8 cellular contexts compared by ENCODE assay signal in the genomic region with DNA sequence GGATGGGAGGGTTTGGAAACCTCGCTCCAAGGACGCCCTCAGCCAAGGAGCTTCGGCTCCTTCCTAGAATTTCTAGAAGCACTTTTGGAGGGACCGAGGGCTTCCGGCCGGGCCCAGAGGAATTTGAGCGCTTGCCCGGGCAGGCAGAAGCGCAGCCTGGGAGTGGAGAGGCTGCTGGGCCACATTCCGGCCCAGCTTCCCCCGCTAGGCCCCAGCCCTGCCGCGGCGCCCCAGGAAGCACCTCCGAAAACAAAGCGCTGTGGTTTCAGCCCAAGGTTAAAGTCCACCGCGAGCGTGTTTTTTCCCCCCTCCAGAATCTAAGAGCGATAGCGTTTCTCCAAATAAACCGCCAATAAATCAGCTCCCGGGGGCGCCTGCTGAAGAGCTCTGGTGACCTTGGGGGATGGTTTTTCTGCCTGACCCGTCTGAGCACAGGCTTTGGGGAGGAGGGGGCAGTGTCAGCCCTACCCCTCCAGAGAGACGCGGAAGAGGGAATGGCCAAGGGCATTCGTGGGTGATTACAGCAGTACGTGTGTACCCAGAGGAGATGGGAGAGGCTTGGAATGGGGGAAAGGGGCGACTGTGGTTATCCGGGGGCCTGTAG. TPM values are rescaled to one million over a fixed set of nuclear protein-coding genes. Genes with fewer than 3 reads are reported as not detected.
DNase-seq lines count a peak whose midpoint lies in the region; ATAC-seq, FAIRE-seq and TF ChIP-seq lines count a peak whose summit lies in the region.

No MANE protein-coding gene starts in this region.

- H3K4me1 ChIP-seq in HUES48 (ENCODE audit: control insufficient read depth, insufficient read depth, low read length) (peaks cover 16% of the 10 kb centered on the region), GM12878 (ENCODE audit: control insufficient read depth, insufficient read depth, low read length) (peaks cover 4% of the 10 kb centered on the region; the same call in 1 of the 2 replicates), spleen (peaks cover 24 to 64% (median 53%) of the 10 kb centered on the region in 6 donors)

- CTCF ChIA-PET in GM12878 (lab: Yijun Ruan, JAX) = interaction anchor here (0.6 to 0.7 kb wide), 2 partner anchors 103 to 249 kb away, joined by 3 read pairs; no protein-coding TSS in a partner anchor

- H2AFZ ChIP-seq in GM12878 (ENCODE audit: control insufficient read depth, low read depth, low read length) = no peak overlapping the region

- H3K9me3 ChIP-seq in HUES48 (ENCODE audit: control insufficient read depth, insufficient read depth, low read length) (no peaks in the 10 kb centered on the region), GM12878 (replicated peaks; ENCODE audit: control insufficient read depth, insufficient read depth, low read length) (no peaks in the 10 kb centered on the region; the same call in 2 of the 3 replicates), spleen (peaks cover 0 to 7% (median 2%) of the 10 kb centered on the region in 8 donors)

- peak overlapping the region; percentile 78 for H3K4me3 ChIP-seq in HUES48 (ENCODE audit: low read depth, low read length)
- H3K4me3 ChIP-seq in GM12878 = no peak overlapping the region
- peak overlapping the region in 7 of 8 donors; percentile 24 to 81 (median 68) for H3K4me3 ChIP-seq in spleen

- RAD21 ChIA-PET in GM12878 (lab: Charles Lee; ENCODE audit: unreplicated experiment) = interaction anchor here (1.5 kb wide), 1 partner anchor 189 kb away, joined by 6 read pairs; no protein-coding TSS in a partner anchor

- H3K9me3 Mint-ChIP-seq in immature natural killer cell = peaks cover 0 to 2% (median 0%) of the 10 kb centered on the region in 6 donors

- H3K4me3 Mint-ChIP-seq in immature natural killer cell = peak overlapping the region; percentile 0 to 40 (median 2)

- SMC1A ChIA-PET in GM12878 (lab: Charles Lee; ENCODE audit: uncharacterized antibody, unreplicated experiment) = interaction anchor here (1.1 to 1.2 kb wide), 2 partner anchors 33 to 199 kb away, joined by 5 to 10 read pairs; no protein-coding TSS in a partner anchor

- no TSS peak for BruUV-seq in GM12878 (replicated peaks; lab: Mats Ljungman, UMichigan)

- intact Hi-C loops in GM12878 (cut with micrococcal nuclease; ENCODE audit: unreplicated experiment) = no loop called here
- intact Hi-C loops in spleen (cut with DNase I; ENCODE audit: low total_unique reads) = no loop called here
- intact Hi-C loops in posterior vena cava (cut with DNase I) = no loop called here

- TF ChIP-seq CTCF in GM12878 (IDR thresholded peaks at IDR 0.05 in 2 of 3, conservative IDR thresholded peaks at IDR 0.05 in 1 of 3; ENCODE audit: control insufficient read depth in 2 of 3, extremely low read depth in 1 of 3, insufficient read depth in 1 of 3, low read depth in 3 of 3, low read length in 3 of 3) (no peak), spleen (IDR thresholded peaks at IDR 0.05 in 8 of 11, conservative IDR thresholded peaks at IDR 0.05 in 3 of 11) (no peak)

- TF ChIP-seq EP300 in GM12878 (IDR thresholded peaks at IDR 0.05; ENCODE audit: borderline replicate concordance in 1 of 2, control insufficient read depth in 1 of 2, low read depth in 2 of 2, low read length in 2 of 2) = no peak

- H3K27ac ChIP-seq in HUES48 (ENCODE audit: low read depth, low read length) = peak overlapping the region; percentile 77
- H3K27ac ChIP-seq in GM12878 (ENCODE audit: control insufficient read depth, insufficient read depth) = no peak overlapping the region
- H3K27ac ChIP-seq in spleen = peak overlapping the region; percentile 48 to 100 (median 97)

- no peaks in the 10 kb centered on the region for H3K79me2 ChIP-seq in GM12878 (ENCODE audit: control insufficient read depth, insufficient read depth, low read length)

- in situ Hi-C loops in GM12878 (cut with MboI) = no loop called here

- DNase-seq in COLO668 (lab: John Stamatoyannopoulos, UW; ENCODE audit: unreplicated experiment) (peak; percentile 94), GM12878 (ENCODE audit: low read depth, low spot score) (no peak), immature natural killer cell (peak in 1 of 3 donors; percentile 8), spleen (peak; percentile 81), posterior vena cava (ENCODE audit: low spot score) (no peak), NCI-H524 treated with DMSO at 0.1 percent for 48 hours (lab: John Stamatoyannopoulos, UW) (no peak)

- no peak overlapping the region for H3K4me2 ChIP-seq in GM12878 (ENCODE audit: control insufficient read depth, insufficient read depth)

- peak; percentile 65 for ATAC-seq in GM12878
- ATAC-seq in HG02588 (IDR thresholded peaks at IDR 0.05; ENCODE audit: unreplicated experiment) = no peak

- H4K20me1 ChIP-seq in GM12878 (ENCODE audit: control insufficient read depth, insufficient read depth) = no peaks in the 10 kb centered on the region

- H3K4me1 Mint-ChIP-seq in immature natural killer cell = peaks cover 12 to 14% of the 10 kb centered on the region in 2 donors

- H3K9ac ChIP-seq in HUES48 (ENCODE audit: low read depth, low read length) = peak overlapping the region; percentile 14; the same call in 1 of the 2 replicates
- H3K9ac ChIP-seq in GM12878 (ENCODE audit: control insufficient read depth, insufficient read depth, low read length) = peak overlapping the region; percentile 20; the same call in 1 of the 2 replicates

- H3K27ac Mint-ChIP-seq in immature natural killer cell = peak overlapping the region in 3 of 6 donors; percentile 27 to 49 (median 29)

- POLR2A ChIA-PET in GM12878 (lab: Charles Lee) = interaction anchor here (0.7 kb wide), 1 partner anchor 9 kb away, joined by 3 read pairs; no protein-coding TSS in a partner anchor

- no peak for FAIRE-seq in GM12878 (lab: Jason Lieb, UNC)

- no peak for TF ChIP-seq POLR2A in GM12878 (IDR thresholded peaks at IDR 0.05; ENCODE audit: low read depth, low read length)
- no peak for TF ChIP-seq POLR2A in spleen (IDR thresholded peaks at IDR 0.05)

- peaks cover 0 to 4% (median 1%) of the 10 kb centered on the region in 3 donors for H3K36me3 Mint-ChIP-seq in immature natural killer cell

- peaks cover 68% of the 10 kb centered on the region for H3K27me3 ChIP-seq in HUES48 (ENCODE audit: control insufficient read depth, insufficient read depth, low read length)
- H3K27me3 ChIP-seq in GM12878 (replicated peaks in 1 of 2; ENCODE audit: control insufficient read depth in 2 of 2, insufficient read depth in 2 of 2, low read length in 1 of 2) = peaks cover 27 to 42% of the 10 kb centered on the region in 2 experiments
- H3K27me3 ChIP-seq in spleen (replicated peaks in 1 of 7) = peaks cover 0 to 80% (median 47%) of the 10 kb centered on the region in 7 donors

- H3K27me3 Mint-ChIP-seq in immature natural killer cell (ENCODE audit: low read depth in 3 of 3) = peaks cover 26 to 61% (median 50%) of the 10 kb centered on the region in 3 donors

- 20% methylated on average over 27 of the region's 31 CpGs for WGBS in GM12878 (ENCODE audit: insufficient coverage, insufficient replicate concordance, low lambda C conversion rate, missing lambda C conversion rate)
- 1 to 2% (median 2%) methylated on average over 17 to 31 of the region's 31 CpGs for WGBS in spleen, 5 donors

- no peak for TF ChIP-seq RAD21 in GM12878 (IDR thresholded peaks at IDR 0.05; ENCODE audit: insufficient read depth, low read depth, low read length)

- H3K36me3 ChIP-seq in HUES48 (ENCODE audit: control insufficient read depth, insufficient read depth, low read length) = no peaks in the 10 kb centered on the region
- no peaks in the 10 kb centered on the region for H3K36me3 ChIP-seq in GM12878 (ENCODE audit: control insufficient read depth in 2 of 2, insufficient read depth in 2 of 2, low read length in 1 of 2)
- H3K36me3 ChIP-seq in spleen = no peaks in the 10 kb centered on the region

TF ChIP-seq in GM12878, 131 proteins besides CTCF, POLR2A, EP300 and RAD21 (continues in another document):
- no peak for TF ChIP-seq PML (IDR thresholded peaks at IDR 0.05; ENCODE audit: low read length)
- TF ChIP-seq, protein P1, sequence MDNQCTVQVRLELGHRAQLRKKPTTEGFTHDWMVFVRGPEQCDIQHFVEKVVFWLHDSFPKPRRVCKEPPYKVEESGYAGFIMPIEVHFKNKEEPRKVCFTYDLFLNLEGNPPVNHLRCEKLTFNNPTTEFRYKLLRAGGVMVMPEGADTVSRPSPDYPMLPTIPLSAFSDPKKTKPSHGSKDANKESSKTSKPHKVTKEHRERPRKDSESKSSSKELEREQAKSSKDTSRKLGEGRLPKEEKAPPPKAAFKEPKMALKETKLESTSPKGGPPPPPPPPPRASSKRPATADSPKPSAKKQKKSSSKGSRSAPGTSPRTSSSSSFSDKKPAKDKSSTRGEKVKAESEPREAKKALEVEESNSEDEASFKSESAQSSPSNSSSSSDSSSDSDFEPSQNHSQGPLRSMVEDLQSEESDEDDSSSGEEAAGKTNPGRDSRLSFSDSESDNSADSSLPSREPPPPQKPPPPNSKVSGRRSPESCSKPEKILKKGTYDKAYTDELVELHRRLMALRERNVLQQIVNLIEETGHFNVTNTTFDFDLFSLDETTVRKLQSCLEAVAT (IDR thresholded peaks at IDR 0.05) = 0 out of 2 replicates have a peak, but pooled peaks have one; percentile 64
- TF ChIP-seq JUND (IDR thresholded peaks at IDR 0.05; ENCODE audit: low read depth, low read length) = no peak
- TF ChIP-seq ZSCAN29 (IDR thresholded peaks at IDR 0.05) = no peak
- peak in 1 of 2 experiments; percentile 65; a peak in 1 of 4 replicates for TF ChIP-seq IKZF2 (IDR thresholded peaks at IDR 0.05)
- TF ChIP-seq HDAC6 (IDR thresholded peaks at IDR 0.05; ENCODE audit: unreplicated experiment) = peak; percentile 42

RNA-seq across cellular contexts. Expression of a gene that starts 5.7 kb away (rescaled TPM):
- total RNA-seq in GM12878 (2013; cell fraction: nucleolus; rRNA removed) = 38.2 and 49.8 TPM in 2 replicates
- total RNA-seq in GM12878 (2014; rRNA removed) (6.5 and 6.8 TPM in 2 replicates), GM12878 (2014; rRNA removed; fragmentation: Illumina TruSeq; extraction: Trizol) (10.6 and 11.5 TPM in 2 replicates), GM12878 (2021) (31.3 and 31.7 TPM in 2 replicates), spleen (100 to 1,000 TPM in 2 of 7 donors, 10 to 100 TPM in 5; 56.1 to 124 (median 86.6) TPM), posterior vena cava (100 to 1,000 TPM in 1 of 2 donors, 10 to 100 TPM in 1; 93.0 to 103 TPM)
- polyA plus RNA-seq in GM12878 (2011; ENCODE audit: low read depth) = 7.4 TPM
- polyA plus RNA-seq in GM12878 (2011; rRNA removed) (3.9 and 4.0 TPM in 2 replicates), GM12878 (2014; fragmentation: Illumina TruSeq; extraction: Trizol) (10.3 and 18.2 TPM in 2 replicates), GM12878 (2014; fragmentation: Nextera tagmentation; extraction: Ambion mirVana) (under 1 TPM; 0.02 to 0.10 TPM), GM12878 (2014; rRNA removed) (13.7 and 17.2 TPM in 2 replicates), GM12878 (2016; fragmentation: Nextera tagmentation; extraction: Ambion mirVana) (1 to 10 TPM; 1.0 to 1.2 TPM), immature natural killer cell (1 to 10 TPM in 2 of 3 donors, under 1 TPM in 1; 0.42 to 4.1 (median 1.0) TPM), spleen (10 to 100 TPM in 1 of 3 donors, 1 to 10 TPM in 2; 3.4 to 33.6 (median 3.8) TPM)
- 5.7 and 7.9 TPM in 2 replicates for polyA plus RNA-seq in GM12878 (2011; cell fraction: cytosol; rRNA removed)
- 13.3 and 22.8 TPM in 2 replicates for polyA plus RNA-seq in GM12878 (2011; cell fraction: nucleus; rRNA removed)
- 13.4 and 15.7 TPM in 2 replicates for polyA plus RNA-seq in GM12878 (2012)
- polyA minus RNA-seq in GM12878 (2011; rRNA and poly(A)+ RNA removed) = 10.2 and 17.6 TPM in 2 replicates
- 12.0 and 17.7 TPM in 2 replicates for polyA minus RNA-seq in GM12878 (2011; cell fraction: cytosol; rRNA and poly(A)+ RNA removed)
- 10.3 and 17.7 TPM in 2 replicates for polyA minus RNA-seq in GM12878 (2011; cell fraction: nucleus; rRNA and poly(A)+ RNA removed)

Comparison
In these comparisons a context has a peak if more than half of its experiments do, and no peak if none do; other contexts are left out.
1. DNase-seq: peak in COLO668 (single experiment) and spleen (single experiment); none in GM12878 (single experiment), posterior vena cava (single experiment) and NCI-H524 treated with DMSO at 0.1 percent for 48 hours (single experiment).